ENCODE assay signal across 12 cellular contexts in the genomic region with DNA sequence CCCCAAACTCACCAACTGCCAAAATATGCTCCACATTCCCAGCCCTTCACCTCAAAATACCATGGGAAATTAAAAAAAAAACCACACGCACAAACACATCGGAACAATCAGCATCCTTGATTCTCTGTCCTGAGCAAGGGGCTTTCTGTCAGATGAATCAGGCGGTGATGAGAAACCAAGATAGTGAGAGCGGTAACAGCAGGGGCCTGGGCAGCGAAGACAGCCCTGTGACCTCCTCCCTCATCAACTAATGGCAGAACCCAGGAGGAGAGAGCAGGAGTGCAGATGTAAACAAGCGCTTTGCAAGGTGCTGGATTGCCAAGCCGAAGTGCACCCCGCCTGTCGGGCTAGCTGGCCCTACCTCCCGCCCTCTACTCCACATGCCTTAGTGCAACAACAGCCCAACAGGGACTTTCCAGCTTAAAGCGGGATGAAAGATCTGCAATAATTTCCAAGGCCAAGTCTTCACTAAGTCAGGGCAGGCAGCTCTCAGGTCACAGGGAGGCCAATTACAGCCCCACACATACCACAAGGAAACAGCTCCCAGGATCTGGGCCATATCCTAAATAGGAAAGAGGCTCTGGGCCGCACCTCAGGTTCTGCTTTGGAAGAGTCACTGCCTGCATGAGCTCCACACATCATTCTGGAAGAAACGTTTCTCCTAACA.
DNase-seq lines count a peak whose midpoint lies in the region; ATAC-seq and TF ChIP-seq lines count a peak whose summit lies in the region.
"Had no signal": no experiment of that assay in that cellular context is flagged by ENCODE, and none has a peak within 500 bp of the region (broad histone marks: within the 10 kb centered on the region; RNA-seq: fewer than 3 reads in every experiment).

No MANE protein-coding gene starts in this region.

- H3K4me3 Mint-ChIP-seq in neural progenitor cell = no peak overlapping the region

- TF ChIP-seq POLR2A in gastrocnemius medialis (IDR thresholded peaks at IDR 0.05) = no peak

- H3K4me1 Mint-ChIP-seq in neural progenitor cell = peaks cover 3% of the 10 kb centered on the region

- H3K79me2 ChIP-seq in neural progenitor cell (ENCODE audit: low read depth) = no peaks in the 10 kb centered on the region

- TF ChIP-seq CTCF in AG10803 (conservative IDR thresholded peaks at IDR 0.05; ENCODE audit: low read length) (no peak), gastrocnemius medialis (IDR thresholded peaks at IDR 0.05 in 4 of 5, conservative IDR thresholded peaks at IDR 0.05 in 1 of 5) (no peak), neural progenitor cell (IDR thresholded peaks at IDR 0.05) (no peak)

- H3K4me3 ChIP-seq in AG10803 (ENCODE audit: low read length) = peak overlapping the region; percentile 22
- H3K4me3 ChIP-seq in gastrocnemius medialis = no peak overlapping the region
- H3K4me3 ChIP-seq in neural progenitor cell = no peak overlapping the region

- peaks cover 32 to 33% of the 10 kb centered on the region in 2 donors for H3K4me1 ChIP-seq in gastrocnemius medialis
- peaks cover 6% of the 10 kb centered on the region for H3K4me1 ChIP-seq in neural progenitor cell

- intact Hi-C loops in gastrocnemius medialis (cut with DNase I; ENCODE audit: low total_unique reads) = no loop called here

- no peaks in the 10 kb centered on the region for H3K9me3 Mint-ChIP-seq in neural progenitor cell
- H3K9me3 Mint-ChIP-seq: activated T-helper 2 cell treated with anti-CD3 and anti-CD28 coated beads, Interferon-gamma antibody, Interleukin-2, Interleukin-4, amounts not matched to agents 10 μg/mL and 5 μg/mL and 100 μg/mL, durations not matched to agents 14 hours and 24 hours and 36 hours had no signal

- no peak overlapping the region for H3K9ac ChIP-seq in neural progenitor cell

- H2AFZ ChIP-seq in neural progenitor cell (replicated peaks) = no peak overlapping the region

- no peak overlapping the region for H3K27ac Mint-ChIP-seq in neural progenitor cell
- H3K27ac Mint-ChIP-seq: activated T-helper 2 cell treated with anti-CD3 and anti-CD28 coated beads, Interferon-gamma antibody, Interleukin-2, Interleukin-4, amounts not matched to agents 10 μg/mL and 5 μg/mL and 100 μg/mL, durations not matched to agents 14 hours and 24 hours and 36 hours had no signal

- ATAC-seq in gastrocnemius medialis = peak; percentile 45 to 58
- no peak for ATAC-seq in GM21526 (IDR thresholded peaks at IDR 0.05; ENCODE audit: low FRiP score, unreplicated experiment)
- no peak for ATAC-seq in GM19324 (IDR thresholded peaks at IDR 0.05; ENCODE audit: low FRiP score, unreplicated experiment)

- H3K27ac ChIP-seq in caudate nucleus (ENCODE audit: low read depth, low read length) = peak overlapping the region; percentile 58
- H3K27ac ChIP-seq in layer of hippocampus (ENCODE audit: low read depth, low read length) = peak overlapping the region; percentile 79
- H3K27ac ChIP-seq in gastrocnemius medialis = peak overlapping the region; percentile 62 to 80 (median 67)
- no peak overlapping the region for H3K27ac ChIP-seq in neural progenitor cell

- H3K27me3 Mint-ChIP-seq in neural progenitor cell (ENCODE audit: insufficient read depth, low read depth) = peaks cover 5% of the 10 kb centered on the region

- H3F3A ChIP-seq in neural progenitor cell (ENCODE audit: low read depth) = no peaks in the 10 kb centered on the region

- H3K4me2 ChIP-seq in neural progenitor cell = no peak overlapping the region

- H3K27me3 ChIP-seq in layer of hippocampus (ENCODE audit: control insufficient read depth, insufficient read depth, low read length) (no peaks in the 10 kb centered on the region), gastrocnemius medialis (no peaks in the 10 kb centered on the region), neural progenitor cell (no peaks in the 10 kb centered on the region)

- in situ Hi-C loops in gastrocnemius medialis (cut with MboI; ENCODE audit: low sequenced_read_pairs in 4 of 4) = no loop called here

- DNase-seq in AG10803 (ENCODE audit: low read depth) = peak; percentile 72
- no peak for DNase-seq in caudate nucleus (lab: John Stamatoyannopoulos, UW)
- DNase-seq in gastrocnemius medialis = no peak
- DNase-seq in neural progenitor cell (ENCODE audit: low spot score) = no peak
- DNase-seq in NCI-H526 (lab: John Stamatoyannopoulos, UW) = no peak
- DNase-seq: activated CD4-positive, CD25-positive, alpha-beta regulatory T cell; cortex of kidney; MM.1S had no signal

- peaks cover 0 to 3% of the 10 kb centered on the region in 2 donors for H3K36me3 ChIP-seq in gastrocnemius medialis
- no peaks in the 10 kb centered on the region for H3K36me3 ChIP-seq in neural progenitor cell

- peaks cover under 1% of the 10 kb centered on the region for H3K36me3 Mint-ChIP-seq in neural progenitor cell

- H4K20me1 ChIP-seq in neural progenitor cell (ENCODE audit: low read depth) = peaks cover 7% of the 10 kb centered on the region

- no peaks in the 10 kb centered on the region for H3K9me3 ChIP-seq in gastrocnemius medialis
- no peaks in the 10 kb centered on the region for H3K9me3 ChIP-seq in neural progenitor cell (ENCODE audit: low read depth)

Comparison
In these comparisons a context has a peak if more than half of its experiments do, and no peak if none do; other contexts are left out.
1. ATAC-seq: peak in gastrocnemius medialis (2 of 2); none in GM21526 (single experiment) and GM19324 (single experiment).